ENCODE assay signal across 9 cellular contexts in the genomic region with DNA sequence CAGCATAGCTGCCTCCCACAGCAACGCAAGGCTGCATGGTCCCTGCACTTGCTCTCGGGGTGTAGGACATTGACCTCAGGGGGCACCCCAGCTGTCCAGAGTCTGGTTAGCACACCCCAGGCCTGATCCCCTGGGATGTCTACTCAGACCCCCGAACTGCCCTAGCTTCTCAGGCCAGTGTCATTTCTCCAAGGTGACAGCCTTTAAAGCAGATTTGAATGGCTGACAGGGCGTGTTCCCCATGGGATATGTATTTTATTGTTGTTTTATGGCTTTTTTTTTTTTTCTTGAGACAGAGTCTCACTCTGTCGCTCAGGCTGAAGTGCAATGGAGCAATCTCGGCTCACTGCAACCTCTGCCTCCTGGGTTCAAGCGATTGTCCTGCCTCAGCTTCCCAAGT. TPM values are rescaled to one million over a fixed set of nuclear protein-coding genes. Genes with fewer than 3 reads are reported as not detected.
DNase-seq lines count a peak whose midpoint lies in the region; ATAC-seq and TF ChIP-seq lines count a peak whose summit lies in the region.
"Had no signal": no experiment of that assay in that cellular context is flagged by ENCODE, and none has a peak within 500 bp of the region (broad histone marks: within the 10 kb centered on the region; RNA-seq: fewer than 3 reads in every experiment).

No MANE protein-coding gene starts in this region.

- H3K9ac ChIP-seq in mucosa of rectum (ENCODE audit: low read depth in 1 of 2, low read length in 2 of 2): peak overlapping the region; percentile 99 to 100

- peaks cover 11% of the 10 kb centered on the region for H3K27me3 Mint-ChIP-seq in activated naive CD4-positive, alpha-beta T cell treated with anti-CD3 and anti-CD28 coated beads, Interleukin-2, amount 10 ng/mL, durations not matched to agents 7 days and 5 days

- no peak for TF ChIP-seq CTCF in thoracic aorta (IDR thresholded peaks at IDR 0.05)

- H3K9me3 ChIP-seq in mucosa of rectum (ENCODE audit: control insufficient read depth in 2 of 2, low read length in 2 of 2) (peaks cover 0 to 2% of the 10 kb centered on the region in 2 donors), thoracic aorta (no peaks in the 10 kb centered on the region)

- peaks cover 48% of the 10 kb centered on the region for H3K4me1 Mint-ChIP-seq in activated naive CD4-positive, alpha-beta T cell treated with anti-CD3 and anti-CD28 coated beads, Interleukin-2, amount 10 ng/mL, durations not matched to agents 7 days and 5 days

- peaks cover 2% of the 10 kb centered on the region for H3K9me3 Mint-ChIP-seq in activated naive CD4-positive, alpha-beta T cell treated with anti-CD3 and anti-CD28 coated beads, Interleukin-2, amount 10 ng/mL, durations not matched to agents 7 days and 5 days

- H3K36me3 Mint-ChIP-seq in activated naive CD4-positive, alpha-beta T cell treated with anti-CD3 and anti-CD28 coated beads, Interleukin-2, amount 10 ng/mL, durations not matched to agents 7 days and 5 days: peaks cover 4% of the 10 kb centered on the region

- POLR2A ChIA-PET in HEK293T (lab: Yijun Ruan, JAX): interaction anchor here (0.6 to 3.7 kb wide), 10 partner anchors 7 to 203 kb away, joined by 3 to 19 read pairs (median 5); partner anchors contain the start of genes NCL, PDE6D and PTMA

- H3K27ac ChIP-seq in caudate nucleus (ENCODE audit: low read depth, low read length) (peak overlapping the region; percentile 98), mucosa of rectum (ENCODE audit: low read depth in 2 of 2, low read length in 2 of 2) (peak overlapping the region; percentile 100), thoracic aorta (peak overlapping the region; percentile 99 to 100)

- no peak for ATAC-seq in thoracic aorta (ENCODE audit: insufficient number of reproducible peaks, low FRiP score, low read depth)
- no peak for ATAC-seq in GM19328 (IDR thresholded peaks at IDR 0.05; ENCODE audit: unreplicated experiment)

- H3K27me3 ChIP-seq in mucosa of rectum (ENCODE audit: control insufficient read depth in 2 of 2, insufficient read depth in 2 of 2, low read length in 2 of 2): no peaks in the 10 kb centered on the region
- H3K27me3 ChIP-seq in thoracic aorta (replicated peaks; ENCODE audit: insufficient read depth): no peaks in the 10 kb centered on the region

- H3K27ac Mint-ChIP-seq in activated naive CD4-positive, alpha-beta T cell treated with anti-CD3 and anti-CD28 coated beads, Interleukin-2, amount 10 ng/mL, durations not matched to agents 7 days and 5 days: no peak overlapping the region

- CTCF ChIA-PET in HEK293T (lab: Yijun Ruan, JAX): interaction anchor here (0.6 to 1.0 kb wide), 4 partner anchors 10 to 46 kb away, joined by 3 to 5 read pairs (median 4); no protein-coding TSS in a partner anchor
- CTCF ChIA-PET in activated naive CD4-positive, alpha-beta T cell treated with anti-CD3 and anti-CD28 coated beads, Interleukin-2, amount 10 ng/mL, durations not matched to agents 7 days and 5 days (lab: Charles Lee): interaction anchor here (0.6 to 10.6 kb wide), 6 partner anchors 8 to 63 kb away, joined by 3 to 66 read pairs (median 4); no protein-coding TSS in a partner anchor

- H3K4me3 Mint-ChIP-seq in activated naive CD4-positive, alpha-beta T cell treated with anti-CD3 and anti-CD28 coated beads, Interleukin-2, amount 10 ng/mL, durations not matched to agents 7 days and 5 days: no peak overlapping the region

- H3K36me3 ChIP-seq in mucosa of rectum (ENCODE audit: control insufficient read depth in 2 of 2, insufficient read depth in 2 of 2, low read length in 2 of 2): no peaks in the 10 kb centered on the region
- H3K36me3 ChIP-seq in thoracic aorta: no peaks in the 10 kb centered on the region

- peaks cover 58 to 76% of the 10 kb centered on the region in 2 donors for H3K4me1 ChIP-seq in mucosa of rectum (ENCODE audit: control insufficient read depth in 2 of 2, insufficient read depth in 2 of 2, low read length in 2 of 2)
- H3K4me1 ChIP-seq in thoracic aorta (ENCODE audit: control insufficient read depth in 1 of 2, low read depth in 2 of 2): peaks cover 19 to 37% of the 10 kb centered on the region in 2 donors

- H3K4me3 ChIP-seq in mucosa of rectum (ENCODE audit: low read length in 2 of 2) (peak overlapping the region; percentile 87 to 91), thoracic aorta (peak overlapping the region; percentile 75)

- no peak for DNase-seq in HEK293T (ENCODE audit: extremely low spot score)
- DNase-seq in caudate nucleus (lab: John Stamatoyannopoulos, UW): no peak
- no peak for DNase-seq in thoracic aorta (ENCODE audit: low spot score)
- no peak for DNase-seq in DMS153 treated with DMSO at 0.1 percent for 48 hours (lab: John Stamatoyannopoulos, UW; ENCODE audit: unreplicated experiment)
- DNase-seq in NCI-H1048 (lab: John Stamatoyannopoulos, UW): no peak
- no peak for DNase-seq in activated naive CD4-positive, alpha-beta T cell treated with anti-CD3 and anti-CD28 coated beads, Interleukin-2, amount 10 ng/mL, durations not matched to agents 7 days and 5 days
- DNase-seq: MM.1S had no signal

TF ChIP-seq in HEK293T, 16 proteins besides CTCF, POLR2A, EP300 and RAD21:
- TF ChIP-seq ARNT (IDR thresholded peaks at IDR 0.05) (no peak), ZNF384 (IDR thresholded peaks at IDR 0.05) (peak; percentile 87)

RNA-seq across cellular contexts. Expression of gene PTMA, which starts 40.8 kb away (rescaled TPM):
- total RNA-seq in thoracic aorta: 1,000 to 10,000 TPM in 1 of 2 donors, 100 to 1,000 TPM in 1; 700 to 1,022 TPM
